Comparison of ENCODE assay signal across 8 cellular contexts in the genomic region with DNA sequence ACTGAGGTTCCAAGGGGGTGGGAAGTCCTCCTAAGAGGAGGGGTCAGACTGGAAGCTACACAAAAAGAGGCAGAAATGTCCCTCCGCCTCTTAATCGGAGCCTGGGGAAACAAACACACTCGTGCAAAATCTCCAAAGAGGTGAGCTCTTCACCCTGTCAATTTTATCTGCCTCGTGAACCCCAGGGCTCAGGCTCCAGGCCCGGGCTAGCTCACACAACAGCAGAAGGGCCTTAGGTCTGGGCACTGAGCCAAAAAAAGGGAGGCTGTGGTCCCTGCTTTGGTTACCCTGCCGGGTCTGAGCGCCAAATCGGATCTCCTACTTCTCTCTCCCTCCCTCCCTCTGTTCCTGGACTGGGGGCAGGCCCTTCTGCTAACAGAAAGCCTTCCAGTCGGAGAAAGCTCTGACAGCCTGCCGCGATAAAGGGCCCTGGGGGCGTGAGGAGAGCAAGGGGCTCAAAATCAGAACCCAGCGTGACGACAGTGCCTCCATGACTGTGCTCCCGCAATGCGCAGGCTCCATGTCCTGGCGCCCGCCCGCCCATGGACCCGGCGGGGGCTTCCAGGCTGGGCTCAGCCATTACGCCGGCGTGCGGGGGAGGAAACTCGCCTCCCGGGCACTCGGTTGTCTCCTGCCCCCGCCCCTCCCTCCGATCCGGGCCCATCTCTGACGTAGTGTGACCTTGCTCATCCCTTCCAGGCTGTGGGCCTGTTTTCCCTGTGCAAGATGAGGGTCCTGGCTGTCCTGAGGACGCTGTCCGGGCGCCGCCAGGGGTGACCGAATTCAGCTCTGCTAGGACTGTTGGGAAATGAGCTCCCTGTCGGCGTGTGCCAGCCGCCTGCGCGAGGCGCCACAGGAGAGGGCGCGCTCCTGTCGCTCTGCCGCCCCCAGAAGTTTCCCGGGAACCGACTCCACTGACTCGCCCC. TPM values are rescaled to one million over a fixed set of nuclear protein-coding genes. Genes with fewer than 3 reads are reported as not detected.
DNase-seq lines count a peak whose midpoint lies in the region; ATAC-seq and TF ChIP-seq lines count a peak whose summit lies in the region.

No MANE protein-coding gene starts in this region.

- peaks cover 3 to 44% (median 24%) of the 10 kb centered on the region in 12 donors for H3K4me1 ChIP-seq in heart left ventricle

- H3K27me3 ChIP-seq in heart left ventricle, result no peaks in the 10 kb centered on the region

- peak overlapping the region; percentile 94 for H3K4me3 Mint-ChIP-seq in type B pancreatic cell

- peaks cover 16% of the 10 kb centered on the region for H3K27me3 Mint-ChIP-seq in type B pancreatic cell

- ATAC-seq in HG02763 (IDR thresholded peaks at IDR 0.05; ENCODE audit: unreplicated experiment), result peak; percentile 39
- peak; percentile 72 to 83 (median 78) for ATAC-seq in heart left ventricle

- peak overlapping the region; percentile 95 for H3K27ac Mint-ChIP-seq in type B pancreatic cell

- TF ChIP-seq POLR2A in heart left ventricle (IDR thresholded peaks at IDR 0.05), result no peak

- H3K9me3 ChIP-seq in heart left ventricle, result no peaks in the 10 kb centered on the region

- DNase-seq in GM12864 (ENCODE audit: low read depth) (no peak), NCI-H1417 treated with DMSO at 0.1 percent for 48 hours (lab: John Stamatoyannopoulos, UW) (peak; percentile 35), SW 1271 (lab: John Stamatoyannopoulos, UW) (peak; percentile 88 to 90), heart left ventricle (peak; percentile 91 to 94 (median 93)), pons (ENCODE audit: low spot score) (peak; percentile 60), type B pancreatic cell (ENCODE audit: extremely low spot score, unreplicated experiment) (peak; percentile 87)

- H3K27ac ChIP-seq in adipose tissue (ENCODE audit: low read depth, low read length) (peak overlapping the region; percentile 96), heart left ventricle (peak overlapping the region; percentile 89 to 99 (median 97))

- 1 to 2% (median 2%) methylated on average over 47 to 50 of the region's 50 CpGs for WGBS in adipose tissue, 3 donors
- WGBS in heart left ventricle, 4 donors, result 1 to 2% (median 1%) methylated on average over 16 to 50 of the region's 50 CpGs

- no peaks in the 10 kb centered on the region for H3K9me3 Mint-ChIP-seq in type B pancreatic cell

- H3K36me3 ChIP-seq in heart left ventricle, result no peaks in the 10 kb centered on the region

- no peaks in the 10 kb centered on the region for H3K36me3 Mint-ChIP-seq in type B pancreatic cell

- H3K4me1 Mint-ChIP-seq in type B pancreatic cell (ENCODE audit: unreplicated experiment), result peaks cover 23% of the 10 kb centered on the region

- H3K4me3 ChIP-seq in GM12864 (ENCODE audit: low read depth, low read length) (peak overlapping the region; percentile 53), heart left ventricle (peak overlapping the region; percentile 28 to 82 (median 68))

- intact Hi-C loops in heart left ventricle (cut with DNase I), result loop anchor here in 6 of 10 donors (2.0 to 10.0 kb wide), 7 partner anchors 66 to 204 kb away; partner anchors contain the start of genes SLC22A5 (in 3 of the 6), IRF1 (in 2 of the 6) and P4HA2 (in 2 of the 6)

- peak; percentile 12 for TF ChIP-seq CTCF in GM12864 (IDR thresholded peaks at IDR 0.05; ENCODE audit: low read depth, low read length, missing control alignments)
- peak in 4 of 12 donors; percentile 8 to 41 (median 34) for TF ChIP-seq CTCF in heart left ventricle (IDR thresholded peaks at IDR 0.05)
- TF ChIP-seq CTCF in type B pancreatic cell (conservative IDR thresholded peaks at IDR 0.05), result peak; percentile 48

RNA-seq across cellular contexts. Expression of gene SLC22A4, which starts 0.9 kb away (rescaled TPM):
- polyA plus RNA-seq in adipose tissue, result 1 to 10 TPM in 2 of 3 donors, under 1 TPM in 1; 0.23 to 3.0 (median 2.0) TPM
- 1 to 10 TPM in 8 of 9 donors, under 1 TPM in 1; 0.83 to 4.9 (median 2.2) TPM for total RNA-seq in heart left ventricle
- 1 to 10 TPM in 1 of 2 donors, under 1 TPM in 1; 0.30 to 3.7 TPM for polyA plus RNA-seq in heart left ventricle
- 1.3 and 2.0 TPM in 2 replicates for total RNA-seq in type B pancreatic cell (ENCODE audit: low replicate concordance)

RNA-seq across cellular contexts. Expression of gene PDLIM4, which starts 35.8 kb away (rescaled TPM):
- 10 to 100 TPM in 2 of 3 donors, 1 to 10 TPM in 1; 2.2 to 39.4 (median 17.5) TPM for polyA plus RNA-seq in adipose tissue
- 10 to 100 TPM in 3 of 9 donors, 1 to 10 TPM in 6; 2.4 to 16.9 (median 8.1) TPM for total RNA-seq in heart left ventricle
- 1 to 10 TPM; 5.1 to 9.1 TPM for polyA plus RNA-seq in heart left ventricle
- 40.0 and 43.8 TPM in 2 replicates for total RNA-seq in type B pancreatic cell (ENCODE audit: low replicate concordance)
